8 cellular contexts compared by ENCODE assay signal in genomic region chr9:108761530-108762347, GRCh38.
A peak's percentile ranks its signal among the peaks of the same experiment; 100 is the strongest.
DNase-seq lines count a peak whose midpoint lies in the region; ATAC-seq and TF ChIP-seq lines count a peak whose summit lies in the region.

No MANE protein-coding gene starts in this region.

- no peak overlapping the region for H3K27ac ChIP-seq in heart right ventricle

- intact Hi-C loops in heart right ventricle (cut with DNase I) = loop anchor here in 9 of 10 donors (5.0 to 10.0 kb wide), 8 partner anchors 194 to 1339 kb away; partner anchors contain the start of gene KLF4 (in 3 of the 9)

- no peaks in the 10 kb centered on the region for H3K9me3 ChIP-seq in heart right ventricle

- WGBS in heart right ventricle, 2 donors = 32 to 37% methylated on average over 11 of the region's 11 CpGs

- H3K36me3 ChIP-seq in heart right ventricle = no peaks in the 10 kb centered on the region

- H3K27me3 ChIP-seq in heart right ventricle = peaks cover 0 to 3% (median 0%) of the 10 kb centered on the region in 7 donors

- H3K4me1 ChIP-seq in heart right ventricle = peaks cover 0 to 6% (median 3%) of the 10 kb centered on the region in 9 donors

- peak; percentile 75 for ATAC-seq in HG02885 (IDR thresholded peaks at IDR 0.05; ENCODE audit: poor library complexity, unreplicated experiment)
- ATAC-seq in heart right ventricle = peak in 7 of 8 donors; percentile 47 to 84 (median 80)

- DNase-seq in NOMO-1 (lab: John Stamatoyannopoulos, UW; ENCODE audit: unreplicated experiment in 2 of 2) (peak; percentile 24 to 66), NOMO-1 treated with dmso at 0.1 percent for 144 hours (lab: John Stamatoyannopoulos, UW; ENCODE audit: unreplicated experiment) (no peak), NCI-H748 (lab: John Stamatoyannopoulos, UW; ENCODE audit: unreplicated experiment) (peak; percentile 77), heart right ventricle (peak; percentile 29 to 58), renal cortical epithelial cell (ENCODE audit: low read depth) (peak; percentile 40), GOT3 (lab: John Stamatoyannopoulos, UW) (no peak)
- DNase-seq in activated gamma-delta T cell treated with anti-CD3 and anti-CD28 coated beads, Interleukin-2, amount 50 U/mL, for 16 hours (ENCODE audit: low read depth) = peak; percentile 4

- no peak overlapping the region for H3K4me3 ChIP-seq in heart right ventricle

- peak; percentile 78 to 93 (median 89) for TF ChIP-seq CTCF in heart right ventricle (IDR thresholded peaks at IDR 0.05)

Comparison
In these comparisons a context has a peak if more than half of its experiments do, and no peak if none do; other contexts are left out.
1. DNase-seq: peak in NOMO-1 (2 of 2), NCI-H748 (single experiment), activated gamma-delta T cell treated with anti-CD3 and anti-CD28 coated beads, Interleukin-2, amount 50 U/mL, for 16 hours (single experiment), heart right ventricle (2 of 2) and renal cortical epithelial cell (single experiment); none in NOMO-1 treated with dmso at 0.1 percent for 144 hours (single experiment) and GOT3 (single experiment).